ENCODE assay signal across 14 cellular contexts in genomic region chr20:63734111-63734945, GRCh38. TPM values are rescaled to one million over a fixed set of nuclear protein-coding genes. Genes with fewer than 3 reads are reported as not detected.
DNase-seq lines count a peak whose midpoint lies in the region; ATAC-seq and TF ChIP-seq lines count a peak whose summit lies in the region.
"Had no signal": no experiment of that assay in that cellular context is flagged by ENCODE, and none has a peak within 500 bp of the region (broad histone marks: within the 10 kb centered on the region; RNA-seq: fewer than 3 reads in every experiment).

No MANE protein-coding gene starts in this region.

- no peaks in the 10 kb centered on the region for H3K9me3 Mint-ChIP-seq in T-cell
- H3K9me3 Mint-ChIP-seq: activated naive CD4-positive, alpha-beta T cell treated with anti-CD3 and anti-CD28 coated beads, Interleukin-2, amount 10 ng/mL, durations not matched to agents 7 days and 5 days; mesothelial cell of epicardium; stimulated activated naive CD8-positive, alpha-beta T cell treated with anti-CD3 and anti-CD28 coated beads, Interleukin-15, Interleukin-2, amounts not matched to agents 100 ng/mL and 50 ng/mL, for 24 hours had no signal

- H3K4me1 Mint-ChIP-seq in T-cell, result peaks cover 26 to 29% (median 27%) of the 10 kb centered on the region in 3 donors
- H3K4me1 Mint-ChIP-seq: mesothelial cell of epicardium had no signal

- H3K27me3 Mint-ChIP-seq in T-cell, result no peaks in the 10 kb centered on the region
- H3K27me3 Mint-ChIP-seq: activated naive CD4-positive, alpha-beta T cell treated with anti-CD3 and anti-CD28 coated beads, Interleukin-2, amount 10 ng/mL, durations not matched to agents 7 days and 5 days; stimulated activated naive CD8-positive, alpha-beta T cell treated with anti-CD3 and anti-CD28 coated beads, Interleukin-15, Interleukin-2, amounts not matched to agents 100 ng/mL and 50 ng/mL, for 24 hours had no signal

- DNase-seq in cardiac septum (ENCODE audit: low spot score), result peak; percentile 58
- no peak for DNase-seq in left cardiac atrium
- no peak for DNase-seq in T-cell
- peak; percentile 53 for DNase-seq in sciatic nerve (ENCODE audit: low spot score)
- no peak for DNase-seq in thyroid gland
- no peak for DNase-seq in NCI-H2196 (lab: John Stamatoyannopoulos, UW; ENCODE audit: unreplicated experiment)
- DNase-seq: activated naive CD4-positive, alpha-beta T cell treated with anti-CD3 and anti-CD28 coated beads, Interleukin-2, amount 10 ng/mL, durations not matched to agents 7 days and 5 days; brain microvascular endothelial cell; DMS53; NCI-H1694; NCI-H510A treated with DMSO at 0.1 percent for 48 hours had no signal

- no peak overlapping the region for H3K27ac ChIP-seq in thyroid gland
- H3K27ac ChIP-seq: brain microvascular endothelial cell, pancreas had no signal

- TF ChIP-seq CTCF in thyroid gland (IDR thresholded peaks at IDR 0.05), result no peak

- WGBS in thyroid gland, 2 donors, result 93 to 94% methylated on average over 18 to 25 of the region's 25 CpGs

- CTCF ChIA-PET in T-cell (lab: Charles Lee), result no interaction called here

- peaks cover 14 to 25% of the 10 kb centered on the region in 2 donors for H3K36me3 ChIP-seq in thyroid gland

- intact Hi-C loops in cardiac septum (cut with DNase I) (no loop called here), left cardiac atrium (cut with DNase I) (no loop called here), sciatic nerve (cut with DNase I) (no loop called here), thyroid gland (cut with DNase I) (no loop called here)

- no peaks in the 10 kb centered on the region for H3K9me3 ChIP-seq in thyroid gland
- H3K9me3 ChIP-seq: pancreas had no signal

- no peak overlapping the region for H3K4me3 ChIP-seq in thyroid gland (replicated peaks in 1 of 3)
- H3K4me3 ChIP-seq: pancreas had no signal

- peak overlapping the region in 1 of 3 donors; percentile 44 for H3K4me3 Mint-ChIP-seq in T-cell
- H3K4me3 Mint-ChIP-seq: mesothelial cell of epicardium; stimulated activated naive CD8-positive, alpha-beta T cell treated with anti-CD3 and anti-CD28 coated beads, Interleukin-15, Interleukin-2, amounts not matched to agents 100 ng/mL and 50 ng/mL, for 24 hours had no signal

- H3K27ac Mint-ChIP-seq in T-cell, result peak overlapping the region; percentile 72 to 79
- H3K27ac Mint-ChIP-seq: mesothelial cell of epicardium; stimulated activated naive CD8-positive, alpha-beta T cell treated with anti-CD3 and anti-CD28 coated beads, Interleukin-15, Interleukin-2, amounts not matched to agents 100 ng/mL and 50 ng/mL, for 24 hours had no signal

- POLR2A ChIA-PET in T-cell (lab: Charles Lee), result no interaction called here

- no peak for TF ChIP-seq POLR2A in thyroid gland (IDR thresholded peaks at IDR 0.05)

- no peaks in the 10 kb centered on the region for H3K27me3 ChIP-seq in thyroid gland
- H3K27me3 ChIP-seq: brain microvascular endothelial cell, pancreas had no signal

- H3K4me1 ChIP-seq in thyroid gland, result peaks cover 10 to 16% of the 10 kb centered on the region in 2 donors

- peaks cover 9% of the 10 kb centered on the region for H3K36me3 Mint-ChIP-seq in T-cell

- ATAC-seq in left cardiac atrium, result no peak
- ATAC-seq in T-cell (replicated peaks in 1 of 4), result no peak
- no peak for ATAC-seq in sciatic nerve
- ATAC-seq: pancreas had no signal

RNA-seq across cellular contexts. Expression of gene LIME1, which starts 2.1 kb away (rescaled TPM):
- total RNA-seq in cardiac septum (5.0 TPM), left cardiac atrium (1 to 10 TPM; 3.6 to 3.7 TPM), T-cell (100 to 1,000 TPM; 144 to 248 (median 172) TPM), sciatic nerve (8.1 TPM), thyroid gland (10 to 100 TPM in 2 of 4 donors, 1 to 10 TPM in 2; 8.7 to 25.0 (median 11.5) TPM)

RNA-seq across cellular contexts. Expression of gene SLC2A4RG, which starts 5.2 kb away (rescaled TPM):
- 67.8 TPM for total RNA-seq in cardiac septum
- total RNA-seq in left cardiac atrium, result 10 to 100 TPM; 47.9 to 71.0 TPM
- total RNA-seq in T-cell, result 100 to 1,000 TPM; 110 to 173 (median 135) TPM
- total RNA-seq in sciatic nerve, result 73.0 TPM
- 10 to 100 TPM; 26.0 to 55.9 (median 39.3) TPM for total RNA-seq in thyroid gland

RNA-seq across cellular contexts. Expression of gene ZGPAT, which starts 26.5 kb away (rescaled TPM):
- total RNA-seq in cardiac septum, result 16.7 TPM
- 10 to 100 TPM; 16.4 to 18.6 TPM for total RNA-seq in left cardiac atrium
- 10 to 100 TPM; 42.7 to 71.0 (median 59.0) TPM for total RNA-seq in T-cell
- total RNA-seq in sciatic nerve, result 23.8 TPM
- total RNA-seq in thyroid gland, result 10 to 100 TPM; 27.7 to 36.3 (median 30.0) TPM

RNA-seq across cellular contexts. Expression of gene ARFRP1, which starts 26.6 kb away (rescaled TPM):
- 40.3 TPM for total RNA-seq in cardiac septum
- 10 to 100 TPM; 36.8 to 44.9 TPM for total RNA-seq in left cardiac atrium
- 100 to 1,000 TPM in 2 of 5 donors, 10 to 100 TPM in 3; 58.5 to 102 (median 99.5) TPM for total RNA-seq in T-cell
- 49.1 TPM for total RNA-seq in sciatic nerve
- 10 to 100 TPM; 43.6 to 52.1 (median 46.7) TPM for total RNA-seq in thyroid gland

RNA-seq across cellular contexts. Expression of gene TNFRSF6B, which starts 37.9 kb away (rescaled TPM):
- not detected for total RNA-seq in cardiac septum
- total RNA-seq in left cardiac atrium, result 10 to 100 TPM in 1 of 2 donors, 1 to 10 TPM in 1; 1.4 to 10.1 TPM
- total RNA-seq in T-cell, result 1 to 10 TPM in 2 of 5 donors, under 1 TPM in 2, not detected in 1; 0.37 to 1.5 (median 0.91) TPM
- 6.1 TPM for total RNA-seq in sciatic nerve
- 10 to 100 TPM in 2 of 4 donors, 1 to 10 TPM in 2; 6.7 to 15.5 (median 10.5) TPM for total RNA-seq in thyroid gland
- total RNA-seq: mesothelial cell of epicardium had no signal

Comparison
In these comparisons a context has a peak if more than half of its experiments do, and no peak if none do; other contexts are left out.
1. DNase-seq: peak in cardiac septum (single experiment) and sciatic nerve (single experiment); none in left cardiac atrium (single experiment), T-cell (0 of 34), thyroid gland (0 of 2) and NCI-H2196 (single experiment).
2. RNA of gene LIME1, which starts 2.1 kb away (total RNA-seq): 144 to 248 TPM in T-cell; 8.7 to 25.0 TPM in thyroid gland, 8.1 TPM in sciatic nerve (single experiment), 5.0 TPM in cardiac septum (single experiment) and 3.6 to 3.7 TPM in left cardiac atrium; every median in the first group is over 4 times any median in the second.